9 cellular contexts compared by ENCODE assay signal in genomic region chr7:88357794-88358533, GRCh38. TPM values are rescaled to one million over a fixed set of nuclear protein-coding genes. Genes with fewer than 3 reads are reported as not detected.
DNase-seq lines count a peak whose midpoint lies in the region; ATAC-seq and TF ChIP-seq lines count a peak whose summit lies in the region.
"Had no signal": no experiment of that assay in that cellular context is flagged by ENCODE, and none has a peak within 500 bp of the region (broad histone marks: within the 10 kb centered on the region; RNA-seq: fewer than 3 reads in every experiment).

No MANE protein-coding gene starts in this region.

- H3K9me3 ChIP-seq in WERI-Rb-1 (ENCODE audit: severe bottlenecking) (no peaks in the 10 kb centered on the region), MG63 (no peaks in the 10 kb centered on the region)

- H3K27ac ChIP-seq in WERI-Rb-1, result no peak overlapping the region

- no peaks in the 10 kb centered on the region for H3K36me3 ChIP-seq in WERI-Rb-1
- no peaks in the 10 kb centered on the region for H3K36me3 ChIP-seq in MG63

- H3K27me3 ChIP-seq in WERI-Rb-1 (ENCODE audit: insufficient read depth, low read depth, severe bottlenecking), result no peaks in the 10 kb centered on the region
- no peaks in the 10 kb centered on the region for H3K27me3 ChIP-seq in MG63

- no peak overlapping the region for H3K4me3 ChIP-seq in WERI-Rb-1 (ENCODE audit: low read depth, low read length)
- no peak overlapping the region for H3K4me3 ChIP-seq in MG63

- ATAC-seq in GM19351 (IDR thresholded peaks at IDR 0.05; ENCODE audit: unreplicated experiment), result peak; percentile 82
- peak; percentile 80 for ATAC-seq in HG03460 (IDR thresholded peaks at IDR 0.05; ENCODE audit: unreplicated experiment)

- peak; percentile 46 for TF ChIP-seq CTCF in WERI-Rb-1 (IDR thresholded peaks at IDR 0.05; ENCODE audit: low read depth, low read length)

- DNase-seq in AG08395 (ENCODE audit: low spot score) (peak; percentile 13), WERI-Rb-1 (no peak), lung microvascular endothelial cell (ENCODE audit: low read depth in 2 of 2) (peak; percentile 1 to 56), NCI-H1105 (lab: John Stamatoyannopoulos, UW) (no peak), MG63 (no peak)
- DNase-seq in activated effector memory CD4-positive, alpha-beta T cell treated with Interleukin-2 at 50 U/mL for 16 hours, result no peak
- DNase-seq: activated naive CD8-positive, alpha-beta T cell treated with anti-CD3 and anti-CD28 coated beads, Interleukin-2, amount 10 ng/mL, durations not matched to agents 7 days and 5 days had no signal

RNA-seq across cellular contexts. Expression of gene STEAP4, which starts 51.3 kb away (rescaled TPM):
- total RNA-seq in lung microvascular endothelial cell, result not detected in 2 replicates
- not detected in 2 replicates for total RNA-seq in MG63 (2014; rRNA removed; shearing (Covaris generic); ENCODE audit: low replicate concordance)
- total RNA-seq: activated naive CD8-positive, alpha-beta T cell treated with anti-CD3 and anti-CD28 coated beads, Interleukin-2, amount 10 ng/mL, durations not matched to agents 7 days and 5 days had no signal

Comparison
In these comparisons a context has a peak if more than half of its experiments do, and no peak if none do; other contexts are left out.
1. DNase-seq: peak in AG08395 (single experiment) and lung microvascular endothelial cell (2 of 2); none in WERI-Rb-1 (single experiment), NCI-H1105 (single experiment), MG63 (single experiment) and activated effector memory CD4-positive, alpha-beta T cell treated with Interleukin-2 at 50 U/mL for 16 hours (single experiment).